In the genomic region with DNA sequence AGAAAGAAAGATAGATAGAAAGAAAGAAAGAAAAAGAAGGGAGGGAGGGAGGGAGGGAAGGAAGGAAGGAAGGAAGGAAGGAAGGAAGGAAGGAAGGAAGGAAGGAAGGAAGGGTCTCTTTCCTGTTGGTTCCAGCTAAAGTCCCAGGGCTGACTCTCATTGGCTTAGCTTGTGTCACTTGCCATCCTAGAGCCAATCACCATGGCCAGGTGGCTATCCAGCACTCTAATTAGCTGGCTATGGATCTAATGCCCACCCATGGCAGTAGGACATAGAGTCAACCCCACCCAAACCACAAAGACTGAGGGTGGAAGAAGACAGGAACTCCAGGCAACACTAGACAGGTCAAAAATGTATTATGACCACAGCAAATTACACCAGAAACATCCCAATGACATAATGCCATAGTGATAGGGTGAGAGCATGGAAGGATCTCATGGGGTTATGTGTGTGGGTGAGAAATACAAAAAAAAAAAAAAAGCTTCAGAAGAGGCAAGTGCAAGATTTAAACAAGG, we compare ENCODE assay signal across 3 cellular contexts.
TF ChIP-seq lines count a peak whose summit lies in the region.

No MANE protein-coding gene starts in this region.

TF ChIP-seq in HepG2, 621 proteins besides CTCF, POLR2A, EP300 and RAD21:
- TF ChIP-seq NFYC (CRISPR knock-in tag; IDR thresholded peaks at IDR 0.05) (peak; percentile 69), KLF16 (CRISPR knock-in tag; IDR thresholded peaks at IDR 0.05) (no peak), NFYB (CRISPR knock-in tag; IDR thresholded peaks at IDR 0.05) (peak; percentile 63), ZNF17 (CRISPR knock-in tag; IDR thresholded peaks at IDR 0.05) (no peak), ZC3H4 (CRISPR knock-in tag; IDR thresholded peaks at IDR 0.05; ENCODE audit: borderline replicate concordance) (peak; percentile 44; the same call in 1 of the 2 replicates), SP2 (CRISPR knock-in tag; IDR thresholded peaks at IDR 0.05) (0 out of 2 replicates have a peak, but pooled peaks have one; percentile 26)
TF ChIP-seq in HepG2: peak in this region for 4.

TF ChIP-seq in HCT116, 20 proteins besides CTCF, POLR2A, EP300 and RAD21:
- TF ChIP-seq SP1 (IDR thresholded peaks at IDR 0.05; ENCODE audit: low read depth), result peak; percentile 39
- TF ChIP-seq ELF1 (IDR thresholded peaks at IDR 0.05; ENCODE audit: borderline replicate concordance, low read depth), result no peak

TF ChIP-seq in K562, 482 proteins besides CTCF, POLR2A, EP300 and RAD21:
- peak; percentile 28; the same call in 1 of the 2 replicates for TF ChIP-seq PKNOX1 (IDR thresholded peaks at IDR 0.05)
- TF ChIP-seq, protein P1, sequence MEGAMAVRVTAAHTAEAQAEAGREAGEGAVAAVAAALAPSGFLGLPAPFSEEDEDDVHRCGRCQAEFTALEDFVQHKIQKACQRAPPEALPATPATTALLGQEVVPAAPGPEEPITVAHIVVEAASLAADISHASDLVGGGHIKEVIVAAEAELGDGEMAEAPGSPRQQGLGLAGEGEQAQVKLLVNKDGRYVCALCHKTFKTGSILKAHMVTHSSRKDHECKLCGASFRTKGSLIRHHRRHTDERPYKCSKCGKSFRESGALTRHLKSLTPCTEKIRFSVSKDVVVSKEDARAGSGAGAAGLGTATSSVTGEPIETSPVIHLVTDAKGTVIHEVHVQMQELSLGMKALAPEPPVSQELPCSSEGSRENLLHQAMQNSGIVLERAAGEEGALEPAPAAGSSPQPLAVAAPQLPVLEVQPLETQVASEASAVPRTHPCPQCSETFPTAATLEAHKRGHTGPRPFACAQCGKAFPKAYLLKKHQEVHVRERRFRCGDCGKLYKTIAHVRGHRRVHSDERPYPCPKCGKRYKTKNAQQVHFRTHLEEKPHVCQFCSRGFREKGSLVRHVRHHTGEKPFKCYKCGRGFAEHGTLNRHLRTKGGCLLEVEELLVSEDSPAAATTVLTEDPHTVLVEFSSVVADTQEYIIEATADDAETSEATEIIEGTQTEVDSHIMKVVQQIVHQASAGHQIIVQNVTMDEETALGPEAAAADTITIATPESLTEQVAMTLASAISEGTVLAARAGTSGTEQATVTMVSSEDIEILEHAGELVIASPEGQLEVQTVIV (CRISPR knock-in tag; IDR thresholded peaks at IDR 0.05; ENCODE audit: borderline replicate concordance), result no peak
- TF ChIP-seq ARNT (IDR thresholded peaks at IDR 0.05), result no peak
- TF ChIP-seq SMAD1 (IDR thresholded peaks at IDR 0.05; ENCODE audit: low read depth, low read length, partially characterized antibody), result no peak
- TF ChIP-seq TEAD2 (tag; IDR thresholded peaks at IDR 0.05), result no peak
- TF ChIP-seq SMC3 (conservative IDR thresholded peaks at IDR 0.05; ENCODE audit: insufficient read depth, low read depth, low read length), result no peak
- no peak for TF ChIP-seq ZNF707 (CRISPR knock-in tag; conservative IDR thresholded peaks at IDR 0.05)
- peak; percentile 17 for TF ChIP-seq NFYB (IDR thresholded peaks at IDR 0.05; ENCODE audit: extremely low read depth, insufficient read length)
- no peak for TF ChIP-seq ZNF778 (CRISPR knock-in tag; IDR thresholded peaks at IDR 0.05)
- TF ChIP-seq, protein P2, sequence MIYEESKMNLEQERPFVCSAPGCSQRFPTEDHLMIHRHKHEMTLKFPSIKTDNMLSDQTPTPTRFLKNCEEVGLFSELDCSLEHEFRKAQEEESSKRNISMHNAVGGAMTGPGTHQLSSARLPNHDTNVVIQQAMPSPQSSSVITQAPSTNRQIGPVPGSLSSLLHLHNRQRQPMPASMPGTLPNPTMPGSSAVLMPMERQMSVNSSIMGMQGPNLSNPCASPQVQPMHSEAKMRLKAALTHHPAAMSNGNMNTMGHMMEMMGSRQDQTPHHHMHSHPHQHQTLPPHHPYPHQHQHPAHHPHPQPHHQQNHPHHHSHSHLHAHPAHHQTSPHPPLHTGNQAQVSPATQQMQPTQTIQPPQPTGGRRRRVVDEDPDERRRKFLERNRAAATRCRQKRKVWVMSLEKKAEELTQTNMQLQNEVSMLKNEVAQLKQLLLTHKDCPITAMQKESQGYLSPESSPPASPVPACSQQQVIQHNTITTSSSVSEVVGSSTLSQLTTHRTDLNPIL (CRISPR knock-in tag; IDR thresholded peaks at IDR 0.05), result no peak
- TF ChIP-seq CEBPB (tag; IDR thresholded peaks at IDR 0.05), result no peak
- TF ChIP-seq PCBP1 (IDR thresholded peaks at IDR 0.05; ENCODE audit: low read depth, low read length, poor library complexity, severe bottlenecking), result no peak
